In the genomic region with DNA sequence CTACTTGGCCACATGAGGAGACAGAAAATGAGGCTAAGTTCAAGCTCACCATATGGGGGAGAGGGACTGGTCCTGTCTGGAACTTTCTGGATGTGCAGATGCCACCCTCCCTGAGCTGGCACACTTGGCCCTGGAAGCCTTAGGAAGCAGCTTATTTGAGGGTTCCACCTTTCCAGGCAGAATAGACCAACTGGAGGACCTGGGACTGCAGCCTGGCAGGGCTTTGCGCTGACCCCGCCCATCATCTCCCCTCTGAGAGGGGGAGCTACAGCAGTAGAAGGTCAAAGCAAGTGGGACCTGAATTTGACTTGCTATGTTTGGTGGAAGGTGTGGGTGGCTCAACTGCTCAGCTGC, we compare ENCODE assay signal across 16 cellular contexts.
"Had no signal": no experiment of that assay in that cellular context is flagged by ENCODE, and none has a peak within 500 bp of the region (broad histone marks: within the 10 kb centered on the region; RNA-seq: fewer than 3 reads in every experiment).

No MANE protein-coding gene starts in this region.

- H3K9me3 ChIP-seq: lower lobe of right lung, stomach, transverse colon had no signal

- ATAC-seq: activated CD4-positive, CD25-positive, alpha-beta regulatory T cell treated with anti-CD3 and anti-CD28 coated beads, Interleukin-2, amount 50 U/mL, for 24 hours had no signal

- H3K4me3 ChIP-seq: lower lobe of right lung, skin epidermis, stomach, transverse colon had no signal

- H3K27ac ChIP-seq: brain microvascular endothelial cell, lower lobe of right lung, transverse colon had no signal

- DNase-seq: activated effector memory CD4-positive, alpha-beta T cell treated with Interleukin-2 at 50 U/mL for 16 hours; activated T-cell treated with anti-CD3 and anti-CD28 coated beads, Interleukin-2, amount 50 U/mL, for 1 hour; amniotic stem cell; brain microvascular endothelial cell; cerebellar nuclear complex; foreskin melanocyte; lower lobe of right lung; midbrain; retina; stimulated activated CD4-positive, alpha-beta T cell treated with anti-CD3 and anti-CD28 coated beads, Interleukin-4, amount 100 ng/mL, for 4 hours; stomach; T-helper 2 cell; transverse colon had no signal

- FAIRE-seq: TTC549 had no signal

- H3K36me3 ChIP-seq: brain microvascular endothelial cell, lower lobe of right lung, stomach, transverse colon had no signal

- H3K27me3 ChIP-seq: brain microvascular endothelial cell, stomach, transverse colon had no signal
